ENCODE assay signal across 16 cellular contexts in the genomic region with DNA sequence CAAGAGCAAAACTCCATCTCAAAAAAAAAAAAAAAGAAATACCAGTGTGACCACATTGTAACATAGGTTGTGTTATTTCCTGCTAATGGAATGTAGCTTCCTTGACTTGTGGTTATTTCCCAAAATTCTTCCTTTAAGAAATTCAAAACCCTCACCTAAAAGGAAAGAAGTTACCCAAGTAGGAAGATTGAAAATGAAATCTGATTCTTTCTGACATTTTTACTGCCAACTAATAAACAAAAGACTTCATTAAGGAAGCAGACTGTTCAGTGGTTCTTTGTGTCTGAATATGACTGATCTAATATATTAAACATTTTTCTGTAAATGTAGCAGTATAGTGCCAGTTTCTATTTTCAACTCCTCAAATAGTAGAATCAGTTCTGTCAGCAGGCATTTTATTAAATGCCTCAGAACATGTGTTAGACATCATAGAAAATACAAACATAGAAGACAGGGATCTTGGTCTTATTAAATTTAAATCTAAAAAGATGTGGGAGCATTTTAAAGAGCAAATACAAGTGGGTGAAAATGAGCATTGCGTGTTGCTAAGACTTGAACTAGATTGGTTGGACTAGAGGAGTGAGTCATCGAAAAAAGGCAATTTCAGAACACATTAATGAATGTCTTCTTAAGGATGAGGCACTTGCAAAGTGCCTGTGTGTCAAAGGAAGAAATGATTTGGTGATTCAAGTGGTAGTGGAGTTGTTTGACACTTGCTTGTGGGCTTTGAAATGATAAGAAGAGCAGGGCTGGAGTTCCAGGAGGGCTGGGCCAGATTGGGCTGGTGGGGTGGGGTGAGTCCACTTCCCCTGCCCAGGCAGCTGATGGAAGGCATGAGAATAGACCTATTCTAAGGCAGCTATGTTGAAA. TPM values are rescaled to one million over a fixed set of nuclear protein-coding genes. Genes with fewer than 3 reads are reported as not detected.
A peak's percentile ranks its signal among the peaks of the same experiment; 100 is the strongest.
DNase-seq lines count a peak whose midpoint lies in the region; ATAC-seq, FAIRE-seq and TF ChIP-seq lines count a peak whose summit lies in the region.
"Had no signal": no experiment of that assay in that cellular context is flagged by ENCODE, and none has a peak within 500 bp of the region (broad histone marks: within the 10 kb centered on the region; RNA-seq: fewer than 3 reads in every experiment).

No MANE protein-coding gene starts in this region.

- no peak overlapping the region for H3K9ac ChIP-seq in endothelial cell of umbilical vein (replicated peaks; ENCODE audit: extremely low read depth, insufficient read depth, low read length)

- no peaks in the 10 kb centered on the region for H3K9me3 Mint-ChIP-seq in activated naive CD4-positive, alpha-beta T cell treated with anti-CD3 and anti-CD28 coated beads, Interleukin-2, amount 50 U/mL, for 72 hours
- no peaks in the 10 kb centered on the region for H3K9me3 Mint-ChIP-seq in activated naive CD4-positive, alpha-beta T cell treated with anti-CD3 and anti-CD28 coated beads, Interleukin-2, amount 10 ng/mL, durations not matched to agents 7 days and 5 days

- H3K4me1 ChIP-seq in RWPE2 (ENCODE audit: insufficient read depth, poor library complexity, severe bottlenecking) (peaks cover 11% of the 10 kb centered on the region), endothelial cell of umbilical vein (ENCODE audit: control insufficient read depth, extremely low read depth, insufficient read depth, low read length) (no peaks in the 10 kb centered on the region)
- H3K4me1 ChIP-seq: sigmoid colon, transverse colon had no signal

- H3K79me2 ChIP-seq in endothelial cell of umbilical vein (ENCODE audit: control insufficient read depth, insufficient read depth, low read length), result peaks cover 22% of the 10 kb centered on the region

- H3K27me3 Mint-ChIP-seq in activated naive CD4-positive, alpha-beta T cell treated with anti-CD3 and anti-CD28 coated beads, Interleukin-2, amount 10 ng/mL, durations not matched to agents 7 days and 5 days, result no peaks in the 10 kb centered on the region

- H3K36me3 Mint-ChIP-seq in activated naive CD4-positive, alpha-beta T cell treated with anti-CD3 and anti-CD28 coated beads, Interleukin-2, amount 50 U/mL, for 72 hours, result peaks cover 6 to 8% of the 10 kb centered on the region in 2 donors
- peaks cover 2% of the 10 kb centered on the region for H3K36me3 Mint-ChIP-seq in activated naive CD4-positive, alpha-beta T cell treated with anti-CD3 and anti-CD28 coated beads, Interleukin-2, amount 10 ng/mL, durations not matched to agents 7 days and 5 days

- H3K27me3 ChIP-seq in RWPE2 (ENCODE audit: insufficient read depth, poor library complexity, severe bottlenecking) (no peaks in the 10 kb centered on the region), endothelial cell of umbilical vein (ENCODE audit: control insufficient read depth in 2 of 2, insufficient read depth in 2 of 2, low read length in 2 of 2) (no peaks in the 10 kb centered on the region), brain microvascular endothelial cell (replicated peaks) (no peaks in the 10 kb centered on the region)
- H3K27me3 ChIP-seq: esophagus squamous epithelium, MG63, sigmoid colon, transverse colon had no signal

- CTCF ChIA-PET in activated naive CD4-positive, alpha-beta T cell treated with anti-CD3 and anti-CD28 coated beads, Interleukin-2, amount 10 ng/mL, durations not matched to agents 7 days and 5 days (lab: Charles Lee), result no interaction called here
- CTCF ChIA-PET in endothelial cell of umbilical vein (lab: Charles Lee), result interaction anchor here (1.6 to 1.8 kb wide), 2 partner anchors 12 to 235 kb away, joined by 4 to 5 read pairs; no protein-coding TSS in a partner anchor

- no peaks in the 10 kb centered on the region for H3K4me1 Mint-ChIP-seq in activated naive CD4-positive, alpha-beta T cell treated with anti-CD3 and anti-CD28 coated beads, Interleukin-2, amount 10 ng/mL, durations not matched to agents 7 days and 5 days

- no peak overlapping the region for H3K27ac Mint-ChIP-seq in activated naive CD4-positive, alpha-beta T cell treated with anti-CD3 and anti-CD28 coated beads, Interleukin-2, amount 50 U/mL, for 72 hours
- H3K27ac Mint-ChIP-seq in activated naive CD4-positive, alpha-beta T cell treated with anti-CD3 and anti-CD28 coated beads, Interleukin-2, amount 10 ng/mL, durations not matched to agents 7 days and 5 days, result no peak overlapping the region

- no peak for FAIRE-seq in endothelial cell of umbilical vein (lab: Jason Lieb, UNC)

- peak; percentile 43 to 49 for ATAC-seq in activated naive CD4-positive, alpha-beta T cell treated with anti-CD3 and anti-CD28 coated beads, Interleukin-2, amount 50 U/mL, for 72 hours
- ATAC-seq in RWPE2 (ENCODE audit: low read depth) (peak; percentile 31; the same call in 1 of the 3 replicates), HG02970 (IDR thresholded peaks at IDR 0.05; ENCODE audit: low FRiP score, unreplicated experiment) (no peak)

- DNase-seq in activated naive CD4-positive, alpha-beta T cell treated with anti-CD3 and anti-CD28 coated beads, Interleukin-2, amount 50 U/mL, for 72 hours (ENCODE audit: low spot score in 2 of 2), result no peak
- DNase-seq in activated naive CD4-positive, alpha-beta T cell treated with anti-CD3 and anti-CD28 coated beads, Interleukin-2, amount 10 ng/mL, durations not matched to agents 7 days and 5 days, result no peak
- DNase-seq in RWPE2 (ENCODE audit: low spot score) (no peak), endothelial cell of umbilical vein (ENCODE audit: low read depth, low spot score) (peak; percentile 47), renal cortical epithelial cell (ENCODE audit: low read depth) (peak; percentile 59), brain microvascular endothelial cell (no peak)
- no peak for DNase-seq in activated CD4-positive, alpha-beta T cell treated with anti-CD3 and anti-CD28 coated beads for 4 hours
- DNase-seq: DND-41, esophagus squamous epithelium, MG63, NCI-H2171, sigmoid colon, transverse colon had no signal

- TF ChIP-seq POLR2A in endothelial cell of umbilical vein (IDR thresholded peaks at IDR 0.05; ENCODE audit: low read depth, low read length), result no peak

- no peaks in the 10 kb centered on the region for H3K36me3 ChIP-seq in RWPE2 (ENCODE audit: low read depth)
- peaks cover 0 to 2% of the 10 kb centered on the region in 2 experiments for H3K36me3 ChIP-seq in endothelial cell of umbilical vein (ENCODE audit: control insufficient read depth in 2 of 2, extremely low read depth in 1 of 2, insufficient read depth in 2 of 2, low read length in 2 of 2)
- H3K36me3 ChIP-seq in brain microvascular endothelial cell (replicated peaks), result no peaks in the 10 kb centered on the region
- H3K36me3 ChIP-seq: esophagus squamous epithelium, MG63, sigmoid colon, transverse colon had no signal

- H3K9me3 ChIP-seq in RWPE2 (ENCODE audit: severe bottlenecking) (no peaks in the 10 kb centered on the region), endothelial cell of umbilical vein (replicated peaks; ENCODE audit: control insufficient read depth, insufficient read depth, low read length) (no peaks in the 10 kb centered on the region)
- H3K9me3 ChIP-seq: esophagus squamous epithelium, MG63, sigmoid colon, transverse colon had no signal

- H3K27ac ChIP-seq in RWPE2 (ENCODE audit: poor library complexity, severe bottlenecking) (peak overlapping the region; percentile 54), endothelial cell of umbilical vein (ENCODE audit: insufficient read depth, low read depth, low read length) (no peak overlapping the region), brain microvascular endothelial cell (no peak overlapping the region)
- H3K27ac ChIP-seq: HL-60, transverse colon had no signal

- in situ Hi-C loops in brain microvascular endothelial cell (cut with HindIII; ENCODE audit: low pct_ligation_motif_present, low sequenced_read_pairs), result no loop called here

- no peak overlapping the region for H3K4me3 ChIP-seq in RWPE2 (ENCODE audit: severe bottlenecking)
- no peak overlapping the region for H3K4me3 ChIP-seq in endothelial cell of umbilical vein (replicated peaks in 1 of 3; ENCODE audit: insufficient read depth in 1 of 3, low read depth in 1 of 3, low read length in 3 of 3)
- H3K4me3 ChIP-seq in brain microvascular endothelial cell (ENCODE audit: low read depth, low read length), result no peak overlapping the region
- H3K4me3 ChIP-seq: esophagus squamous epithelium, MG63, sigmoid colon, transverse colon had no signal

- POLR2A ChIA-PET in endothelial cell of umbilical vein (lab: Charles Lee), result interaction anchor here (0.6 kb wide), 1 partner anchor 620 kb away, joined by 5 read pairs; no protein-coding TSS in a partner anchor

- H3K4me2 ChIP-seq in endothelial cell of umbilical vein (ENCODE audit: insufficient read depth, low read length), result peak overlapping the region; percentile 14

- intact Hi-C loops in endothelial cell of umbilical vein (cut with micrococcal nuclease), result no loop called here

- H2AFZ ChIP-seq in endothelial cell of umbilical vein (ENCODE audit: low read depth, low read length), result no peak overlapping the region

- no TSS peak for BruUV-seq in endothelial cell of umbilical vein (replicated peaks; lab: Mats Ljungman, UMichigan)

- dilution Hi-C loops in endothelial cell of umbilical vein (cut with MboI; ENCODE audit: extremely low pct_ligation_motif_present, low sequenced_read_pairs), result no loop called here

- H4K20me1 ChIP-seq in endothelial cell of umbilical vein (replicated peaks; ENCODE audit: control insufficient read depth, extremely low read depth, insufficient read depth, low read length), result no peaks in the 10 kb centered on the region

- H3K4me3 Mint-ChIP-seq in activated naive CD4-positive, alpha-beta T cell treated with anti-CD3 and anti-CD28 coated beads, Interleukin-2, amount 10 ng/mL, durations not matched to agents 7 days and 5 days, result no peak overlapping the region

- no peaks in the 10 kb centered on the region for H3K9me1 ChIP-seq in endothelial cell of umbilical vein (replicated peaks; ENCODE audit: control insufficient read depth, extremely low read depth, insufficient read depth, low read length)

- TF ChIP-seq CTCF in RWPE2 (IDR thresholded peaks at IDR 0.05; ENCODE audit: poor library complexity, severe bottlenecking) (no peak), endothelial cell of umbilical vein (IDR thresholded peaks at IDR 0.05; ENCODE audit: extremely low read depth in 1 of 2, insufficient read depth in 1 of 2, low read depth in 1 of 2, low read length in 2 of 2) (no peak), brain microvascular endothelial cell (IDR thresholded peaks at IDR 0.05; ENCODE audit: low read depth, low read length, missing control alignments) (no peak)

RNA-seq across cellular contexts. Expression of a gene that starts 53.4 kb away (rescaled TPM):
- 10 to 100 TPM; 36.3 to 44.8 TPM for total RNA-seq in activated naive CD4-positive, alpha-beta T cell treated with anti-CD3 and anti-CD28 coated beads, Interleukin-2, amount 50 U/mL, for 72 hours
- total RNA-seq in endothelial cell of umbilical vein (55.1 and 68.5 TPM in 2 replicates), renal cortical epithelial cell (45.3 and 149 TPM in 2 replicates)
- polyA plus RNA-seq in endothelial cell of umbilical vein, result 28.3 and 35.4 TPM in 2 replicates
- 24.2 and 24.3 TPM in 2 replicates for polyA plus RNA-seq in endothelial cell of umbilical vein (2011; cell fraction: cytosol; rRNA removed)
- polyA plus RNA-seq in endothelial cell of umbilical vein (2011; cell fraction: nucleus; rRNA removed), result 101 and 120 TPM in 2 replicates
- polyA plus RNA-seq in endothelial cell of umbilical vein (2012), result 39.5 and 40.6 TPM in 2 replicates
- 93.9 and 106 TPM in 2 replicates for polyA minus RNA-seq in endothelial cell of umbilical vein
- polyA minus RNA-seq in endothelial cell of umbilical vein (2011; cell fraction: cytosol; rRNA and poly(A)+ RNA removed), result 29.8 TPM
- 111 and 126 TPM in 2 replicates for polyA minus RNA-seq in endothelial cell of umbilical vein (2011; cell fraction: nucleus; rRNA and poly(A)+ RNA removed)

RNA-seq across cellular contexts. Expression of a gene that starts 53.6 kb away (rescaled TPM):
- total RNA-seq in activated naive CD4-positive, alpha-beta T cell treated with anti-CD3 and anti-CD28 coated beads, Interleukin-2, amount 50 U/mL, for 72 hours, result under 1 TPM in 1 of 2 donors, not detected in 1; 0.08 TPM
- total RNA-seq in endothelial cell of umbilical vein, result 0.69 TPM in 1 of 2 replicates, not detected in the other
- 0.04 TPM in 1 of 2 replicates, not detected in the other for polyA plus RNA-seq in endothelial cell of umbilical vein
- polyA plus RNA-seq in endothelial cell of umbilical vein (2011; cell fraction: cytosol; rRNA removed), result 0.15 and 0.17 TPM in 2 replicates
- 0.79 and 0.84 TPM in 2 replicates for polyA plus RNA-seq in endothelial cell of umbilical vein (2011; cell fraction: nucleus; rRNA removed)
- 0.19 and 0.31 TPM in 2 replicates for polyA plus RNA-seq in endothelial cell of umbilical vein (2012)
- polyA minus RNA-seq in endothelial cell of umbilical vein, result 0.45 and 1.5 TPM in 2 replicates
- polyA minus RNA-seq in endothelial cell of umbilical vein (2011; cell fraction: cytosol; rRNA and poly(A)+ RNA removed), result not detected
- polyA minus RNA-seq in endothelial cell of umbilical vein (2011; cell fraction: nucleus; rRNA and poly(A)+ RNA removed), result 0.34 and 4.2 TPM in 2 replicates
- 4.9 and 16.0 TPM in 2 replicates for total RNA-seq in renal cortical epithelial cell
- total RNA-seq: T-helper 1 cell treated with Interleukin-12 subunit alpha and Interleukin-12 subunit beta and Interleukin-4 antibody, amounts not matched to agents 30 ng/mL and 1 ng/mL, for 36 hours had no signal

Comparison
In these comparisons a context has a peak if more than half of its experiments do, and no peak if none do; other contexts are left out.
1. DNase-seq: peak in endothelial cell of umbilical vein (single experiment) and renal cortical epithelial cell (single experiment); none in activated naive CD4-positive, alpha-beta T cell treated with anti-CD3 and anti-CD28 coated beads, Interleukin-2, amount 50 U/mL, for 72 hours (0 of 2), activated naive CD4-positive, alpha-beta T cell treated with anti-CD3 and anti-CD28 coated beads, Interleukin-2, amount 10 ng/mL, durations not matched to agents 7 days and 5 days (single experiment), RWPE2 (single experiment), activated CD4-positive, alpha-beta T cell treated with anti-CD3 and anti-CD28 coated beads for 4 hours (0 of 2) and brain microvascular endothelial cell (single experiment).